ENCODE assay signal across 19 cellular contexts in genomic region chr1:192631749-192632148, GRCh38. TPM values are rescaled to one million over a fixed set of nuclear protein-coding genes. Genes with fewer than 3 reads are reported as not detected.
A peak's percentile ranks its signal among the peaks of the same experiment; 100 is the strongest.
DNase-seq lines count a peak whose midpoint lies in the region; ATAC-seq and TF ChIP-seq lines count a peak whose summit lies in the region.
"Had no signal": no experiment of that assay in that cellular context is flagged by ENCODE, and none has a peak within 500 bp of the region (broad histone marks: within the 10 kb centered on the region; RNA-seq: fewer than 3 reads in every experiment).

No MANE protein-coding gene starts in this region.

- no peak overlapping the region for H3K4me3 Mint-ChIP-seq in activated CD4-positive, alpha-beta T cell treated with anti-CD3 and anti-CD28 coated beads for 36 hours
- H3K4me3 Mint-ChIP-seq: CD4-positive, alpha-beta memory T cell had no signal

- no peaks in the 10 kb centered on the region for H3K36me3 Mint-ChIP-seq in activated CD4-positive, alpha-beta T cell treated with anti-CD3 and anti-CD28 coated beads for 36 hours (ENCODE audit: low read depth)
- H3K36me3 Mint-ChIP-seq: CD4-positive, alpha-beta memory T cell had no signal

- no peak overlapping the region for H3K4me3 ChIP-seq in cardiac muscle cell
- no peak overlapping the region for H3K4me3 ChIP-seq in left ventricle myocardium inferior
- H3K4me3 ChIP-seq: PC-9 had no signal

- H3K27ac ChIP-seq in cardiac muscle cell: peak overlapping the region; percentile 8
- no peak overlapping the region for H3K27ac ChIP-seq in left ventricle myocardium inferior (replicated peaks)
- H3K27ac ChIP-seq in VCaP: peak overlapping the region; percentile 61
- H3K27ac ChIP-seq: PC-9, RWPE1 had no signal

- H3K36me3 ChIP-seq in cardiac muscle cell (no peaks in the 10 kb centered on the region), left ventricle myocardium inferior (no peaks in the 10 kb centered on the region)
- H3K36me3 ChIP-seq: BE2C had no signal

- no peaks in the 10 kb centered on the region for H3K27me3 ChIP-seq in cardiac muscle cell
- H3K27me3 ChIP-seq in left ventricle myocardium inferior (ENCODE audit: low read depth): no peaks in the 10 kb centered on the region
- H3K27me3 ChIP-seq: BE2C had no signal

- H3K9me3 ChIP-seq in cardiac muscle cell (ENCODE audit: low read depth): no peaks in the 10 kb centered on the region
- no peaks in the 10 kb centered on the region for H3K9me3 ChIP-seq in left ventricle myocardium inferior (replicated peaks)
- H3K9me3 ChIP-seq: BE2C had no signal

- no peaks in the 10 kb centered on the region for H3K9me3 Mint-ChIP-seq in activated CD4-positive, alpha-beta T cell treated with anti-CD3 and anti-CD28 coated beads for 36 hours (ENCODE audit: low read depth)
- H3K9me3 Mint-ChIP-seq: CD4-positive, alpha-beta memory T cell had no signal

- intact Hi-C loops in left ventricle myocardium inferior (cut with micrococcal nuclease): no loop called here
- intact Hi-C loops in activated CD4-positive, alpha-beta T cell treated with anti-CD3 and anti-CD28 coated beads for 36 hours (cut with DNase I, micrococcal nuclease): no loop called here

- H3K27me3 Mint-ChIP-seq in activated CD4-positive, alpha-beta T cell treated with anti-CD3 and anti-CD28 coated beads for 36 hours: peaks cover 9% of the 10 kb centered on the region

- H3K4me1 ChIP-seq in cardiac muscle cell (ENCODE audit: low read depth) (peaks cover 59% of the 10 kb centered on the region), left ventricle myocardium inferior (peaks cover 33% of the 10 kb centered on the region)

- POLR2A ChIA-PET in activated CD4-positive, alpha-beta T cell treated with anti-CD3 and anti-CD28 coated beads for 36 hours (lab: Charles Lee): no interaction called here

- no peak overlapping the region for H3K27ac Mint-ChIP-seq in activated CD4-positive, alpha-beta T cell treated with anti-CD3 and anti-CD28 coated beads for 36 hours
- H3K27ac Mint-ChIP-seq: CD4-positive, alpha-beta memory T cell had no signal

- no peak for DNase-seq in cardiac muscle cell (ENCODE audit: low read depth in 1 of 2, low spot score in 1 of 2)
- DNase-seq in left ventricle myocardium inferior: no peak
- peak; percentile 87 for DNase-seq in NCI-H526 treated with DMSO at 0.1 percent for 48 hours (lab: John Stamatoyannopoulos, UW)
- DNase-seq in C1 segment of cervical spinal cord (lab: John Stamatoyannopoulos, UW): no peak
- no peak for DNase-seq in activated CD4-positive, alpha-beta T cell treated with anti-CD3 and anti-CD28 coated beads for 36 hours
- DNase-seq: BE2C; CD4-positive, alpha-beta memory T cell; KBM-7; NCI-H1436; NCI-H2029; NCI-H446 treated with DMSO at 0.1 percent for 48 hours; NCI-H774; PC-9 had no signal

- no peak for TF ChIP-seq CTCF in cardiac muscle cell (IDR thresholded peaks at IDR 0.05; ENCODE audit: low read depth, low read length)
- TF ChIP-seq CTCF in left ventricle myocardium inferior (IDR thresholded peaks at IDR 0.05; ENCODE audit: borderline replicate concordance): no peak
- no peak for TF ChIP-seq CTCF in VCaP (conservative IDR thresholded peaks at IDR 0.05)

- peaks cover 3% of the 10 kb centered on the region for H3K4me1 Mint-ChIP-seq in activated CD4-positive, alpha-beta T cell treated with anti-CD3 and anti-CD28 coated beads for 36 hours
- H3K4me1 Mint-ChIP-seq: CD4-positive, alpha-beta memory T cell had no signal

- CTCF ChIA-PET in activated CD4-positive, alpha-beta T cell treated with anti-CD3 and anti-CD28 coated beads for 36 hours (lab: Charles Lee): interaction anchor here (1.8 kb wide), 1 partner anchor 8 kb away, joined by 7 read pairs; no protein-coding TSS in a partner anchor

- no peak for ATAC-seq in HG03457 (IDR thresholded peaks at IDR 0.05; ENCODE audit: unreplicated experiment)
- ATAC-seq in activated CD4-positive, alpha-beta T cell treated with anti-CD3 and anti-CD28 coated beads for 36 hours: no peak
- ATAC-seq: HepG2 had no signal

RNA-seq across cellular contexts. Expression of gene RGS13, which starts 4.2 kb away (rescaled TPM):
- 1.3 and 1.4 TPM in 2 replicates for total RNA-seq in cardiac muscle cell
- 2.0 and 4.8 TPM in 2 replicates for polyA plus RNA-seq in cardiac muscle cell
- total RNA-seq in left ventricle myocardium inferior: 0.22 TPM
- total RNA-seq in activated CD4-positive, alpha-beta T cell treated with anti-CD3 and anti-CD28 coated beads for 36 hours: not detected
- total RNA-seq: CD4-positive, alpha-beta memory T cell; H1; HepG2; PC-9 had no signal
- polyA plus RNA-seq: CD4-positive, alpha-beta memory T cell; H1; HepG2 had no signal

RNA-seq across cellular contexts. Expression of gene RGS1, which starts 56.2 kb away (rescaled TPM):
- not detected in 2 replicates for total RNA-seq in cardiac muscle cell
- polyA plus RNA-seq in cardiac muscle cell: 0.12 TPM in 1 of 2 replicates, not detected in the other
- 0.74 TPM for total RNA-seq in left ventricle myocardium inferior
- 10 to 100 TPM; 12.0 to 13.6 TPM for total RNA-seq in activated CD4-positive, alpha-beta T cell treated with anti-CD3 and anti-CD28 coated beads for 36 hours
- total RNA-seq: H1, HepG2, M059J, PC-9 had no signal
- polyA plus RNA-seq: H1, HepG2 had no signal
